Comparison of ENCODE assay signal across 17 cellular contexts in genomic region chr2:8312221-8312620, GRCh38.
DNase-seq lines count a peak whose midpoint lies in the region; ATAC-seq, FAIRE-seq and TF ChIP-seq lines count a peak whose summit lies in the region.
"Had no signal": no experiment of that assay in that cellular context is flagged by ENCODE, and none has a peak within 500 bp of the region (broad histone marks: within the 10 kb centered on the region; RNA-seq: fewer than 3 reads in every experiment).

No MANE protein-coding gene starts in this region.

- no peak overlapping the region for H3K4ac ChIP-seq in H1 (replicated peaks; ENCODE audit: insufficient read length, low read depth, low read length)

- POLR2A ChIA-PET in CD4-positive, alpha-beta memory T cell (lab: Charles Lee; ENCODE audit: partially characterized antibody) = interaction anchor here (0.8 to 5.0 kb wide), 10 partner anchors 8 to 370 kb away, joined by 3 to 18 read pairs (median 4); partner anchors contain the start of gene ID2
- POLR2A ChIA-PET in H1 (lab: Charles Lee; ENCODE audit: partially characterized antibody) = no interaction called here

- no peaks in the 10 kb centered on the region; the same call in 1 of the 2 replicates for H3K23me2 ChIP-seq in H1 (ENCODE audit: low read depth, low read length)

- TF ChIP-seq RAD21 in H1 (IDR thresholded peaks at IDR 0.05 in 1 of 2, conservative IDR thresholded peaks at IDR 0.05 in 1 of 2; ENCODE audit: low read depth in 2 of 2, low read length in 2 of 2) = no peak

- H3K27me3 ChIP-seq in CD4-positive, alpha-beta memory T cell (ENCODE audit: insufficient read depth, low read length) = no peaks in the 10 kb centered on the region
- H3K27me3 ChIP-seq in H1 (replicated peaks in 1 of 4; ENCODE audit: control insufficient read depth in 3 of 4, extremely low read depth in 1 of 4, insufficient read depth in 3 of 4, low read length in 3 of 4) (no peaks in the 10 kb centered on the region; a peak in 1 of 7 replicates), small intestine (ENCODE audit: control insufficient read depth in 2 of 2, insufficient read depth in 2 of 2, low read length in 2 of 2) (no peaks in the 10 kb centered on the region), HAP-1 (ENCODE audit: low read depth) (no peaks in the 10 kb centered on the region), heart left ventricle (no peaks in the 10 kb centered on the region)
- H3K27me3 ChIP-seq: BE2C, pancreas, thyroid gland had no signal

- H4K20me1 ChIP-seq in H1 (replicated peaks in 1 of 2; ENCODE audit: control insufficient read depth in 1 of 2, insufficient read depth in 2 of 2, low read length in 2 of 2) = no peaks in the 10 kb centered on the region

- H2BK5ac ChIP-seq in H1 (ENCODE audit: low read depth, low read length) = no peak overlapping the region

- H3K4me3 ChIP-seq in CD4-positive, alpha-beta memory T cell (ENCODE audit: low read length in 2 of 2) = no peak overlapping the region
- H3K4me3 ChIP-seq in H1 (ENCODE audit: extremely low read depth in 1 of 4, insufficient read depth in 2 of 4, low read depth in 3 of 4, low read length in 4 of 4) (no peak overlapping the region), small intestine (ENCODE audit: low read depth in 1 of 2, low read length in 2 of 2) (no peak overlapping the region), HAP-1 (no peak overlapping the region), heart left ventricle (no peak overlapping the region)
- H3K4me3 ChIP-seq: pancreas, thyroid gland had no signal

- FAIRE-seq in GM12891 (lab: Jason Lieb, UNC) (peak; percentile 48), H1 (lab: Jason Lieb, UNC) (no peak), small intestine (lab: Jason Lieb, UNC) (no peak)
- FAIRE-seq: HepG2, pancreas had no signal

- no peak overlapping the region for H2BK20ac ChIP-seq in H1 (ENCODE audit: low read length)

- no peak overlapping the region for H4K8ac ChIP-seq in H1 (ENCODE audit: extremely low read depth, insufficient read depth, low read length)

- no peaks in the 10 kb centered on the region for H3K79me1 ChIP-seq in H1 (ENCODE audit: low read depth, low read length)

- WGBS in H1 (ENCODE audit: extremely low coverage in 1 of 2, insufficient coverage in 1 of 2, insufficient read length in 1 of 2, insufficient replicate concordance in 2 of 2, low coverage in 1 of 2, low lambda C conversion rate in 2 of 2, missing lambda C conversion rate in 1 of 2), 2 experiments = 97% methylated on average over 3 of the region's 3 CpGs; no CpG with 5 or more reads in 1 of the 2 experiments
- WGBS in small intestine, 3 donors = 39 to 64% (median 55%) methylated on average over 3 of the region's 3 CpGs
- 93 to 96% (median 95%) methylated on average over 2 to 3 of the region's 3 CpGs for WGBS in heart left ventricle, 4 donors

- no peak overlapping the region for H3K23ac ChIP-seq in H1 (ENCODE audit: insufficient read length)

- H3K4me1 ChIP-seq in CD4-positive, alpha-beta memory T cell (ENCODE audit: insufficient read depth, low read length) = peaks cover 68% of the 10 kb centered on the region
- H3K4me1 ChIP-seq in H1 (replicated peaks in 1 of 4; ENCODE audit: control insufficient read depth in 3 of 4, insufficient read depth in 4 of 4, low read length in 3 of 4) (peaks cover 0 to 11% (median 7%) of the 10 kb centered on the region in 4 experiments; a peak in 3 of 7 replicates), small intestine (ENCODE audit: control insufficient read depth in 2 of 2, insufficient read depth in 1 of 2, low read depth in 1 of 2, low read length in 1 of 2) (peaks cover 0 to 6% of the 10 kb centered on the region in 2 donors), HAP-1 (no peaks in the 10 kb centered on the region), heart left ventricle (peaks cover 0 to 71% (median 0%) of the 10 kb centered on the region in 12 donors)
- H3K4me1 ChIP-seq: pancreas had no signal

- H3K27me3 Mint-ChIP-seq in CD4-positive, alpha-beta memory T cell = no peaks in the 10 kb centered on the region
- H3K27me3 Mint-ChIP-seq: activated naive CD8-positive, alpha-beta T cell had no signal

- H2BK120ac ChIP-seq in H1 (replicated peaks; ENCODE audit: low read depth, low read length) = no peak overlapping the region

- H3K14ac ChIP-seq in H1 (ENCODE audit: insufficient read length) = no peak overlapping the region

- H4K5ac ChIP-seq in H1 (ENCODE audit: insufficient read length, low read depth, low read length) = no peak overlapping the region

- H3K36me3 Mint-ChIP-seq in CD4-positive, alpha-beta memory T cell = peaks cover 0 to 4% of the 10 kb centered on the region in 2 donors
- H3K36me3 Mint-ChIP-seq: activated naive CD8-positive, alpha-beta T cell had no signal

- no peak overlapping the region for H3K18ac ChIP-seq in H1 (ENCODE audit: extremely low read depth, low read length)

- 0 out of 2 replicates have a peak overlapping the region, but pooled peaks have one; percentile 19 for H2AK5ac ChIP-seq in H1 (ENCODE audit: low read depth, low read length)

- no peak for DNase-seq in CD4-positive, alpha-beta memory T cell
- DNase-seq in GM12891 (ENCODE audit: insufficient read length, low spot score) (no peak), RPMI8226 (peak; percentile 52), H1 (ENCODE audit: low read depth in 1 of 2, low spot score in 2 of 2) (no peak), small intestine (no peak), HAP-1 (ENCODE audit: low spot score in 2 of 2) (no peak), ureter (ENCODE audit: low spot score) (no peak), heart left ventricle (no peak)
- DNase-seq: DMS79 treated with DMSO at 0.1 percent for 48 hours; NCI-H1092; NCI-H2171; pancreas; stimulated activated CD4-positive, alpha-beta T cell treated with anti-CD3 and anti-CD28 coated beads, Interleukin-4, amount 100 ng/mL, for 1 hour; thyroid gland had no signal

- H3K27ac Mint-ChIP-seq in CD4-positive, alpha-beta memory T cell = peak overlapping the region; percentile 31 to 94 (median 87)
- H3K27ac Mint-ChIP-seq: activated naive CD8-positive, alpha-beta T cell had no signal

- no peak overlapping the region for H3K4me2 ChIP-seq in H1 (ENCODE audit: insufficient read depth in 1 of 2, low read depth in 2 of 2, low read length in 2 of 2)

- no peak overlapping the region for H3K9ac ChIP-seq in H1 (replicated peaks in 1 of 4; ENCODE audit: extremely low read depth in 1 of 4, low read depth in 3 of 4, low read length in 3 of 4)

- ATAC-seq in heart left ventricle = no peak
- ATAC-seq: HepG2 had no signal

- in situ Hi-C loops in HAP-1 (cut with MboI; ENCODE audit: low sequenced_read_pairs) = no loop called here

- H4K91ac ChIP-seq in H1 (replicated peaks; ENCODE audit: insufficient read length, low read length) = no peak overlapping the region

- H3K79me2 ChIP-seq in H1 (ENCODE audit: control insufficient read depth in 1 of 2, insufficient read depth in 2 of 2, low read length in 2 of 2) = no peaks in the 10 kb centered on the region

- H2BK12ac ChIP-seq in H1 (ENCODE audit: low read depth, low read length) = 0 out of 2 replicates have a peak overlapping the region, but pooled peaks have one; percentile 17

- H2AFZ ChIP-seq in H1 (ENCODE audit: low read length) = no peak overlapping the region

- no peak overlapping the region; the same call in 1 of the 2 replicates for H2BK15ac ChIP-seq in H1 (ENCODE audit: low read length)

- no peaks in the 10 kb centered on the region for H3K9me3 ChIP-seq in CD4-positive, alpha-beta memory T cell (ENCODE audit: control insufficient read depth in 1 of 2, low read length in 2 of 2)
- H3K9me3 ChIP-seq in H1 (ENCODE audit: insufficient read depth in 2 of 2, low read depth in 1 of 2, low read length in 1 of 2) = no peaks in the 10 kb centered on the region
- no peaks in the 10 kb centered on the region for H3K9me3 ChIP-seq in small intestine (ENCODE audit: control insufficient read depth, low read depth)
- no peaks in the 10 kb centered on the region for H3K9me3 ChIP-seq in HAP-1
- no peaks in the 10 kb centered on the region for H3K9me3 ChIP-seq in heart left ventricle
- H3K9me3 ChIP-seq: BE2C, pancreas, thyroid gland had no signal

- no peak for TF ChIP-seq EP300 in H1 (IDR thresholded peaks at IDR 0.05; ENCODE audit: borderline replicate concordance in 1 of 2, low read depth in 2 of 2, low read length in 2 of 2)

- no peak for TF ChIP-seq CTCF in H1 (IDR thresholded peaks at IDR 0.05; ENCODE audit: control extremely low read depth in 1 of 3, insufficient read depth in 1 of 3, low read depth in 1 of 3, low read length in 3 of 3)
- TF ChIP-seq CTCF in heart left ventricle (IDR thresholded peaks at IDR 0.05) = no peak

- H3K4me3 Mint-ChIP-seq in CD4-positive, alpha-beta memory T cell = peak overlapping the region in 7 of 8 donors; percentile 52 to 72 (median 69)
- H3K4me3 Mint-ChIP-seq: activated naive CD8-positive, alpha-beta T cell had no signal

- peak overlapping the region; percentile 9 for H3K27ac ChIP-seq in CD4-positive, alpha-beta memory T cell (ENCODE audit: low read depth, low read length)
- H3K27ac ChIP-seq in H1 (ENCODE audit: low read depth, low read length) (no peak overlapping the region), small intestine (ENCODE audit: low read depth in 1 of 2, low read length in 1 of 2) (no peak overlapping the region), heart left ventricle (peak overlapping the region in 1 of 12 donors; percentile 57)
- H3K27ac ChIP-seq: pancreas, thyroid gland had no signal

- TF ChIP-seq POLR2A in GM12891 (IDR thresholded peaks at IDR 0.05; ENCODE audit: low read depth, low read length) (no peak), H1 (IDR thresholded peaks at IDR 0.05; ENCODE audit: control extremely low read depth in 1 of 2, low read depth in 2 of 2, low read length in 2 of 2) (no peak), heart left ventricle (IDR thresholded peaks at IDR 0.05) (no peak)

- peaks cover 0 to 3% (median 0%) of the 10 kb centered on the region in 8 donors for H3K9me3 Mint-ChIP-seq in CD4-positive, alpha-beta memory T cell

- intact Hi-C loops in CD4-positive, alpha-beta memory T cell (cut with micrococcal nuclease) = loop anchor here (10.0 kb wide), 1 partner anchor 87 kb away; no protein-coding TSS in a partner anchor
- intact Hi-C loops in heart left ventricle (cut with DNase I) = no loop called here

- H3K4me1 Mint-ChIP-seq in CD4-positive, alpha-beta memory T cell = peaks cover 49 to 74% (median 65%) of the 10 kb centered on the region in 4 donors

- H3K56ac ChIP-seq in H1 (replicated peaks; ENCODE audit: insufficient read length, low read depth, low read length) = no peak overlapping the region

- H3K36me3 ChIP-seq in CD4-positive, alpha-beta memory T cell (ENCODE audit: insufficient read depth, low read length) = no peaks in the 10 kb centered on the region
- H3K36me3 ChIP-seq in H1 (ENCODE audit: control insufficient read depth in 2 of 4, insufficient read depth in 4 of 4, low read length in 3 of 4) (no peaks in the 10 kb centered on the region), small intestine (ENCODE audit: control insufficient read depth in 2 of 2, insufficient read depth in 2 of 2, low read length in 2 of 2) (no peaks in the 10 kb centered on the region), HAP-1 (replicated peaks) (no peaks in the 10 kb centered on the region), heart left ventricle (no peaks in the 10 kb centered on the region)
- H3K36me3 ChIP-seq: BE2C, pancreas, thyroid gland had no signal

- CTCF ChIA-PET in CD4-positive, alpha-beta memory T cell (lab: Charles Lee; ENCODE audit: partially characterized antibody) = interaction anchor here (1.3 kb wide), 1 partner anchor 368 kb away, joined by 3 read pairs; no protein-coding TSS in a partner anchor
- CTCF ChIA-PET in H1 (lab: Charles Lee; ENCODE audit: partially characterized antibody) = interaction anchor here (1.2 kb wide), 1 partner anchor 384 kb away, joined by 3 read pairs; no protein-coding TSS in a partner anchor
